In genomic region chr12:58337539-58337938, GRCh38 we compare ENCODE assay signal across 8 cellular contexts.
DNase-seq lines count a peak whose midpoint lies in the region; ATAC-seq and TF ChIP-seq lines count a peak whose summit lies in the region.
"Not testable (repeated sequence)": the region's sequence is repeated elsewhere in the genome, so short reads cannot be mapped to it uniquely, and the experiment has no call there.

No MANE protein-coding gene starts in this region.

- peak overlapping the region; percentile 44; the same call in 1 of the 2 replicates for H2AK5ac ChIP-seq in IMR-90 (ENCODE audit: low read depth, low read length)

- H3K14ac ChIP-seq in IMR-90 (replicated peaks; ENCODE audit: low read depth, low read length), result peak overlapping the region; percentile 73; the same call in 1 of the 2 replicates

- intact Hi-C loops in IMR-90 (cut with micrococcal nuclease); activated B cell treated with CpG ODN at 0.5 μM for 24 hours (cut with micrococcal nuclease): not testable (repeated sequence)

- H4K5ac ChIP-seq in IMR-90 (ENCODE audit: low read depth, low read length), result peak overlapping the region; percentile 64

- not testable (repeated sequence) for H3K4me2 ChIP-seq in IMR-90 (ENCODE audit: low read depth, low read length); osteoblast (ENCODE audit: insufficient read depth, low read length)

- not testable (repeated sequence) for TF ChIP-seq RAD21 in IMR-90 (IDR thresholded peaks at IDR 0.05; ENCODE audit: low read length)

- H2AFZ ChIP-seq in IMR-90 (replicated peaks; ENCODE audit: low read length, poor library complexity); osteoblast (ENCODE audit: low read length): not testable (repeated sequence)

- peak overlapping the region; percentile 37; the same call in 1 of the 2 replicates for H4K91ac ChIP-seq in IMR-90 (ENCODE audit: insufficient read depth, low read depth, low read length)

- CTCF ChIA-PET in AG04450 (lab: Charles Lee), result interaction anchor here (0.7 to 1.0 kb wide), 3 partner anchors 11 to 326 kb away, joined by 3 to 4 read pairs (median 3); no protein-coding TSS in a partner anchor
- CTCF ChIA-PET in IMR-90 (lab: Yijun Ruan, JAX); activated B cell treated with CpG ODN at 0.5 μM for 24 hours (lab: Charles Lee): not testable (repeated sequence)

- peak overlapping the region; percentile 56; the same call in 2 of the 3 replicates for H2BK15ac ChIP-seq in IMR-90 (ENCODE audit: low read depth, low read length)

- H4K8ac ChIP-seq in IMR-90 (ENCODE audit: low read depth in 2 of 2, low read length in 2 of 2), result peak overlapping the region in 1 of 2 experiments; percentile 6; a peak in 1 of 4 replicates

- H3K9me3 ChIP-seq in AG04450 (ENCODE audit: control insufficient read depth, insufficient read depth, low read length); IMR-90 (ENCODE audit: control insufficient read depth, insufficient read depth, low read length); osteoblast (ENCODE audit: low read depth, low read length): not testable (repeated sequence)

- H3K56ac ChIP-seq in IMR-90 (ENCODE audit: extremely low read depth, insufficient read depth, low read length), result not testable (repeated sequence)

- H3K4me1 Mint-ChIP-seq in activated B cell treated with CpG ODN at 0.5 μM for 24 hours (peaks cover 13% of the 10 kb centered on the region), chondrocyte (ENCODE audit: low read depth) (peaks cover 20% of the 10 kb centered on the region)

- H3K4me3 Mint-ChIP-seq in activated B cell treated with CpG ODN at 0.5 μM for 24 hours; chondrocyte (ENCODE audit: unreplicated experiment): not testable (repeated sequence)

- not testable (repeated sequence) for H3K79me2 ChIP-seq in osteoblast (ENCODE audit: insufficient read depth, low read length)

- dilution Hi-C loops in IMR-90 (cut with HindIII; ENCODE audit: low sequenced_read_pairs, unreplicated experiment), result not testable (repeated sequence)

- H2AK9ac ChIP-seq in IMR-90 (replicated peaks; ENCODE audit: low read depth, low read length, poor library complexity), result not testable (repeated sequence)

- H3K27me3 Mint-ChIP-seq in activated B cell treated with CpG ODN at 0.5 μM for 24 hours; chondrocyte (ENCODE audit: low read depth): not testable (repeated sequence)

- not testable (repeated sequence) for H3K79me1 ChIP-seq in IMR-90 (ENCODE audit: low read depth in 1 of 2, low read length in 2 of 2)

- peak overlapping the region; percentile 42 for H2BK120ac ChIP-seq in IMR-90 (ENCODE audit: low read depth, low read length)

- not testable (repeated sequence) for TF ChIP-seq CTCF in AG04450 (IDR thresholded peaks at IDR 0.05; ENCODE audit: low read depth, low read length); IMR-90 (conservative IDR thresholded peaks at IDR 0.05; ENCODE audit: low read depth, low read length); activated B cell treated with CpG ODN at 0.5 μM for 24 hours (IDR thresholded peaks at IDR 0.05); chondrocyte (IDR thresholded peaks at IDR 0.05); osteoblast (IDR thresholded peaks at IDR 0.05; ENCODE audit: extremely low read depth, low read depth, low read length)

- peak overlapping the region; percentile 83 for H3K18ac ChIP-seq in IMR-90 (ENCODE audit: low read depth, low read length)

- H3K36me3 Mint-ChIP-seq in activated B cell treated with CpG ODN at 0.5 μM for 24 hours (ENCODE audit: low read depth); chondrocyte (ENCODE audit: low read depth): not testable (repeated sequence)

- in situ Hi-C loops in IMR-90 (cut with MboI; ENCODE audit: low sequenced_read_pairs), result not testable (repeated sequence)

- H3K27ac Mint-ChIP-seq in activated B cell treated with CpG ODN at 0.5 μM for 24 hours (peak overlapping the region; percentile 6), chondrocyte (ENCODE audit: unreplicated experiment) (peak overlapping the region; percentile 97)

- H4K20me1 ChIP-seq in IMR-90 (ENCODE audit: insufficient read depth, low read length); osteoblast (ENCODE audit: insufficient read depth, low read length): not testable (repeated sequence)

- H3K4me3 ChIP-seq in AG04450 (ENCODE audit: low read depth, low read length); IMR-90 (ENCODE audit: insufficient read depth, low read depth, low read length); osteoblast (ENCODE audit: insufficient read depth, low read length): not testable (repeated sequence)

- no CpG with 5 or more reads among the region's 3 CpGs for WGBS in IMR-90 (ENCODE audit: extremely low coverage in 2 of 2, insufficient read length in 1 of 2), 2 experiments

- H3K4ac ChIP-seq in IMR-90 (ENCODE audit: low read depth, low read length), result peak overlapping the region; percentile 49; the same call in 1 of the 2 replicates

- DNase-seq in AG04450 (ENCODE audit: low read depth, low spot score); IMR-90; activated B cell treated with CpG ODN at 0.5 μM for 24 hours; chondrocyte (ENCODE audit: low spot score); osteoblast (ENCODE audit: insufficient read length, low spot score, missing footprints): not testable (repeated sequence)
- DNase-seq in glomerular visceral epithelial cell (ENCODE audit: extremely low spot score), result peak; percentile 65

- TF ChIP-seq POLR2A in IMR-90 (IDR thresholded peaks at IDR 0.05; ENCODE audit: low read depth, low read length), result not testable (repeated sequence)

- not testable (repeated sequence) for H3K4me1 ChIP-seq in IMR-90 (ENCODE audit: control insufficient read depth, insufficient read depth, low read length); osteoblast (ENCODE audit: insufficient read depth, low read length)

- H3K27me3 ChIP-seq in AG04450 (ENCODE audit: control insufficient read depth, insufficient read depth, low read length); IMR-90 (ENCODE audit: control insufficient read depth, insufficient read depth, low read length); osteoblast (ENCODE audit: insufficient read depth, low read length): not testable (repeated sequence)

- not testable (repeated sequence) for H3K36me3 ChIP-seq in IMR-90 (ENCODE audit: control insufficient read depth, insufficient read depth, low read length); osteoblast (ENCODE audit: insufficient read depth, low read length)

- peak overlapping the region; percentile 87 for H2BK20ac ChIP-seq in IMR-90 (ENCODE audit: low read depth, low read length)

- H3K23ac ChIP-seq in IMR-90 (ENCODE audit: low read depth, low read length), result not testable (repeated sequence)

- H3K27ac ChIP-seq in AG04450 (ENCODE audit: low read depth, low read length), result peak overlapping the region; percentile 79
- H3K27ac ChIP-seq in IMR-90 (ENCODE audit: insufficient read depth, low read length), result peak overlapping the region; percentile 31; the same call in 1 of the 2 replicates
- peak overlapping the region; percentile 76 for H3K27ac ChIP-seq in osteoblast (ENCODE audit: low read depth, low read length)

- peak overlapping the region; percentile 83 for H2BK5ac ChIP-seq in IMR-90 (ENCODE audit: low read depth, low read length, poor library complexity, severe bottlenecking)

- H3K9me1 ChIP-seq in IMR-90 (ENCODE audit: insufficient read depth, low read length), result not testable (repeated sequence)

- not testable (repeated sequence) for BruUV-seq in IMR-90 (replicated peaks; lab: Mats Ljungman, UMichigan)

- H3K9me3 Mint-ChIP-seq in activated B cell treated with CpG ODN at 0.5 μM for 24 hours; chondrocyte (ENCODE audit: low read depth): not testable (repeated sequence)

- POLR2A ChIA-PET in AG04450 (lab: Yijun Ruan, JAX), result interaction anchor here (0.9 to 1.5 kb wide), 3 partner anchors 12 to 269 kb away, joined by 3 to 10 read pairs (median 3); no protein-coding TSS in a partner anchor
- POLR2A ChIA-PET in IMR-90 (lab: Charles Lee; ENCODE audit: unreplicated experiment); activated B cell treated with CpG ODN at 0.5 μM for 24 hours (lab: Charles Lee): not testable (repeated sequence)

- ATAC-seq in GM18502 (IDR thresholded peaks at IDR 0.05; ENCODE audit: poor library complexity, unreplicated experiment) (peak; percentile 81), HG02588 (IDR thresholded peaks at IDR 0.05; ENCODE audit: unreplicated experiment) (peak; percentile 45), activated B cell treated with CpG ODN at 0.5 μM for 24 hours (ENCODE audit: low read depth) (peak; percentile 31)
- ATAC-seq in IMR-90 (ENCODE audit: low read depth), result not testable (repeated sequence)

- H3K9ac ChIP-seq in IMR-90 (ENCODE audit: low read depth, low read length), result not testable (repeated sequence)
